ENCODE assay signal across 14 cellular contexts in genomic region chr10:6030940-6031339, GRCh38. TPM values are rescaled to one million over a fixed set of nuclear protein-coding genes. Genes with fewer than 3 reads are reported as not detected.
DNase-seq lines count a peak whose midpoint lies in the region; ATAC-seq, FAIRE-seq and TF ChIP-seq lines count a peak whose summit lies in the region.
"Had no signal": no experiment of that assay in that cellular context is flagged by ENCODE, and none has a peak within 500 bp of the region (broad histone marks: within the 10 kb centered on the region; RNA-seq: fewer than 3 reads in every experiment).

No MANE protein-coding gene starts in this region.

- TF ChIP-seq EP300 in K562 (IDR thresholded peaks at IDR 0.05; ENCODE audit: low read length): no peak

- no peak for TF ChIP-seq RAD21 in K562 (CRISPR knock-in tag; conservative IDR thresholded peaks at IDR 0.05 in 1 of 2, IDR thresholded peaks at IDR 0.05 in 1 of 2)

- BruUV-seq in K562 (replicated peaks; lab: Mats Ljungman, UMichigan): no TSS peak

- no peak overlapping the region for H3K9ac ChIP-seq in K562 (ENCODE audit: insufficient read depth in 1 of 2, low read depth in 2 of 2, low read length in 2 of 2)

- POLR2A ChIA-PET in activated CD8-positive, alpha-beta T cell treated with anti-CD3 and anti-CD28 coated beads for 36 hours (lab: Charles Lee): interaction anchor here (1.1 kb wide), 2 partner anchors 20 to 28 kb away, joined by 3 to 4 read pairs; no protein-coding TSS in a partner anchor
- POLR2A ChIA-PET in activated CD8-positive, alpha-beta T cell treated with anti-CD3 and anti-CD28 coated beads, Interleukin-2, amount 10 ng/mL, durations not matched to agents 7 days and 5 days (lab: Charles Lee): interaction anchor here (0.7 kb wide), 1 partner anchor 14 kb away, joined by 4 read pairs; no protein-coding TSS in a partner anchor
- POLR2A ChIA-PET in CD4-positive, alpha-beta memory T cell (lab: Charles Lee; ENCODE audit: partially characterized antibody): interaction anchor here (0.9 kb wide), 1 partner anchor 19 kb away, joined by 3 read pairs; no protein-coding TSS in a partner anchor
- POLR2A ChIA-PET in K562 (lab: Yijun Ruan, JAX): no interaction called here

- no peaks in the 10 kb centered on the region for H3K9me1 ChIP-seq in K562 (ENCODE audit: control insufficient read depth, insufficient read depth, low read length)

- in situ Hi-C loops in K562 (cut with MboI): no loop called here

- H3K4me3 Mint-ChIP-seq in activated CD8-positive, alpha-beta T cell treated with anti-CD3 and anti-CD28 coated beads for 36 hours: no peak overlapping the region
- no peak overlapping the region for H3K4me3 Mint-ChIP-seq in activated CD8-positive, alpha-beta T cell treated with anti-CD3 and anti-CD28 coated beads, Interleukin-2, amount 10 ng/mL, durations not matched to agents 7 days and 5 days
- H3K4me3 Mint-ChIP-seq in activated naive CD4-positive, alpha-beta T cell treated with anti-CD3 and anti-CD28 coated beads, Interleukin-2, amount 50 U/mL, for 24 hours: no peak overlapping the region
- H3K4me3 Mint-ChIP-seq in CD4-positive, alpha-beta memory T cell: peak overlapping the region in 5 of 8 donors; percentile 10 to 60 (median 29)
- H3K4me3 Mint-ChIP-seq: B cell; CD8-positive, alpha-beta memory T cell had no signal

- no peak overlapping the region for H3K27ac ChIP-seq in CD4-positive, alpha-beta memory T cell (ENCODE audit: low read depth, low read length)
- H3K27ac ChIP-seq in K562 (ENCODE audit: extremely low read depth, low read depth, low read length): no peak overlapping the region

- H4K20me1 ChIP-seq in K562 (replicated peaks; ENCODE audit: control insufficient read depth, insufficient read depth, low read length): no peaks in the 10 kb centered on the region

- peak overlapping the region; percentile 57 for H3K27ac Mint-ChIP-seq in activated CD8-positive, alpha-beta T cell treated with anti-CD3 and anti-CD28 coated beads for 36 hours
- no peak overlapping the region for H3K27ac Mint-ChIP-seq in activated CD8-positive, alpha-beta T cell treated with anti-CD3 and anti-CD28 coated beads, Interleukin-2, amount 10 ng/mL, durations not matched to agents 7 days and 5 days
- peak overlapping the region; percentile 14 for H3K27ac Mint-ChIP-seq in activated naive CD4-positive, alpha-beta T cell treated with anti-CD3 and anti-CD28 coated beads, Interleukin-2, amount 50 U/mL, for 24 hours
- peak overlapping the region in 2 of 7 donors; percentile 44 to 51 for H3K27ac Mint-ChIP-seq in CD4-positive, alpha-beta memory T cell
- H3K27ac Mint-ChIP-seq: B cell; CD8-positive, alpha-beta memory T cell had no signal

- no peak for FAIRE-seq in K562 (lab: Jason Lieb, UNC)
- FAIRE-seq: H54 had no signal

- H3K27me3 Mint-ChIP-seq in activated CD8-positive, alpha-beta T cell treated with anti-CD3 and anti-CD28 coated beads for 36 hours: no peaks in the 10 kb centered on the region
- no peaks in the 10 kb centered on the region for H3K27me3 Mint-ChIP-seq in activated CD8-positive, alpha-beta T cell treated with anti-CD3 and anti-CD28 coated beads, Interleukin-2, amount 10 ng/mL, durations not matched to agents 7 days and 5 days (ENCODE audit: low read depth)
- H3K27me3 Mint-ChIP-seq in activated naive CD4-positive, alpha-beta T cell treated with anti-CD3 and anti-CD28 coated beads, Interleukin-2, amount 50 U/mL, for 24 hours: no peaks in the 10 kb centered on the region
- no peaks in the 10 kb centered on the region for H3K27me3 Mint-ChIP-seq in CD4-positive, alpha-beta memory T cell
- H3K27me3 Mint-ChIP-seq: B cell; CD8-positive, alpha-beta memory T cell had no signal

- H3K4me1 ChIP-seq in CD4-positive, alpha-beta memory T cell (ENCODE audit: insufficient read depth, low read length): peaks cover 43% of the 10 kb centered on the region
- peaks cover 0 to 6% of the 10 kb centered on the region in 2 experiments; a peak in 3 of 5 replicates for H3K4me1 ChIP-seq in K562 (replicated peaks in 1 of 2; ENCODE audit: control insufficient read depth in 2 of 2, insufficient read depth in 2 of 2, low read length in 2 of 2)

- no peaks in the 10 kb centered on the region for H3K36me3 ChIP-seq in CD4-positive, alpha-beta memory T cell (ENCODE audit: insufficient read depth, low read length)
- no peaks in the 10 kb centered on the region for H3K36me3 ChIP-seq in K562 (ENCODE audit: control insufficient read depth, insufficient read depth, low read length)

- no peak overlapping the region for H3K4me2 ChIP-seq in K562 (ENCODE audit: insufficient read depth, low read length)

- CTCF ChIA-PET in activated CD8-positive, alpha-beta T cell treated with anti-CD3 and anti-CD28 coated beads for 36 hours (lab: Charles Lee): interaction anchor here (2.0 kb wide), 1 partner anchor 17 kb away, joined by 8 read pairs; no protein-coding TSS in a partner anchor
- CTCF ChIA-PET in activated CD8-positive, alpha-beta T cell treated with anti-CD3 and anti-CD28 coated beads, Interleukin-2, amount 10 ng/mL, durations not matched to agents 7 days and 5 days (lab: Charles Lee): interaction anchor here (1.0 to 3.0 kb wide), 7 partner anchors 10 to 65 kb away, joined by 3 to 16 read pairs (median 4); no protein-coding TSS in a partner anchor
- CTCF ChIA-PET in CD4-positive, alpha-beta memory T cell (lab: Charles Lee; ENCODE audit: partially characterized antibody): interaction anchor here (0.9 to 3.0 kb wide), 5 partner anchors 11 to 62 kb away, joined by 3 to 9 read pairs (median 5); no protein-coding TSS in a partner anchor
- CTCF ChIA-PET in K562 (lab: Yijun Ruan, JAX; ENCODE audit: low intra/inter-chr PET ratio): no interaction called here

- peaks cover 57% of the 10 kb centered on the region for H3K4me1 Mint-ChIP-seq in activated CD8-positive, alpha-beta T cell treated with anti-CD3 and anti-CD28 coated beads for 36 hours (ENCODE audit: low read depth)
- peaks cover 53% of the 10 kb centered on the region for H3K4me1 Mint-ChIP-seq in activated CD8-positive, alpha-beta T cell treated with anti-CD3 and anti-CD28 coated beads, Interleukin-2, amount 10 ng/mL, durations not matched to agents 7 days and 5 days (ENCODE audit: low read depth)
- peaks cover 44% of the 10 kb centered on the region for H3K4me1 Mint-ChIP-seq in activated naive CD4-positive, alpha-beta T cell treated with anti-CD3 and anti-CD28 coated beads, Interleukin-2, amount 50 U/mL, for 24 hours
- peaks cover 19 to 74% (median 46%) of the 10 kb centered on the region in 4 donors for H3K4me1 Mint-ChIP-seq in CD4-positive, alpha-beta memory T cell

- TF ChIP-seq CTCF in activated CD8-positive, alpha-beta T cell treated with anti-CD3 and anti-CD28 coated beads for 36 hours (IDR thresholded peaks at IDR 0.05): no peak
- no peak for TF ChIP-seq CTCF in K562 (IDR thresholded peaks at IDR 0.05 in 2 of 3, conservative IDR thresholded peaks at IDR 0.05 in 1 of 3; ENCODE audit: insufficient read depth in 2 of 3, low read depth in 1 of 3, low read length in 3 of 3)

- H3K79me2 ChIP-seq in K562 (ENCODE audit: control insufficient read depth, insufficient read depth, low read length): no peaks in the 10 kb centered on the region

- TF ChIP-seq POLR2A in K562 (conservative IDR thresholded peaks at IDR 0.05): no peak

- H3K27me3 ChIP-seq in CD4-positive, alpha-beta memory T cell (ENCODE audit: insufficient read depth, low read length): no peaks in the 10 kb centered on the region
- peaks cover 5 to 8% of the 10 kb centered on the region in 2 experiments; a peak in 4 of 5 replicates for H3K27me3 ChIP-seq in K562 (ENCODE audit: control insufficient read depth in 2 of 2, insufficient read depth in 2 of 2, low read length in 2 of 2)

- intact Hi-C loops in activated CD8-positive, alpha-beta T cell treated with anti-CD3 and anti-CD28 coated beads for 36 hours (cut with micrococcal nuclease): no loop called here
- intact Hi-C loops in CD4-positive, alpha-beta memory T cell (cut with micrococcal nuclease): no loop called here
- intact Hi-C loops in K562 (cut with micrococcal nuclease): no loop called here

- no peak overlapping the region for H2AFZ ChIP-seq in K562 (ENCODE audit: low read depth, low read length)

- H3K36me3 Mint-ChIP-seq in activated CD8-positive, alpha-beta T cell treated with anti-CD3 and anti-CD28 coated beads for 36 hours (ENCODE audit: low read depth): peaks cover 87% of the 10 kb centered on the region
- H3K36me3 Mint-ChIP-seq in activated CD8-positive, alpha-beta T cell treated with anti-CD3 and anti-CD28 coated beads, Interleukin-2, amount 10 ng/mL, durations not matched to agents 7 days and 5 days (ENCODE audit: low read depth): peaks cover 81% of the 10 kb centered on the region
- peaks cover 27% of the 10 kb centered on the region for H3K36me3 Mint-ChIP-seq in activated naive CD4-positive, alpha-beta T cell treated with anti-CD3 and anti-CD28 coated beads, Interleukin-2, amount 50 U/mL, for 24 hours
- peaks cover 12 to 14% of the 10 kb centered on the region in 2 donors for H3K36me3 Mint-ChIP-seq in CD4-positive, alpha-beta memory T cell

- H3K9me3 ChIP-seq in CD4-positive, alpha-beta memory T cell (ENCODE audit: control insufficient read depth in 1 of 2, low read length in 2 of 2): no peaks in the 10 kb centered on the region
- H3K9me3 ChIP-seq in K562 (replicated peaks; ENCODE audit: control insufficient read depth, insufficient read depth, low read depth, low read length): no peaks in the 10 kb centered on the region

- no peak for ATAC-seq in activated CD8-positive, alpha-beta T cell treated with anti-CD3 and anti-CD28 coated beads for 36 hours
- no peak for ATAC-seq in activated CD8-positive, alpha-beta T cell treated with anti-CD3 and anti-CD28 coated beads, Interleukin-2, amount 10 ng/mL, durations not matched to agents 7 days and 5 days
- ATAC-seq in K562: no peak

- no peak overlapping the region for H3K4me3 ChIP-seq in CD4-positive, alpha-beta memory T cell (ENCODE audit: low read length in 2 of 2)
- no peak overlapping the region for H3K4me3 ChIP-seq in K562

- DNase-seq in activated CD8-positive, alpha-beta T cell treated with anti-CD3 and anti-CD28 coated beads for 36 hours: no peak
- DNase-seq in activated CD8-positive, alpha-beta T cell treated with anti-CD3 and anti-CD28 coated beads, Interleukin-2, amount 10 ng/mL, durations not matched to agents 7 days and 5 days: no peak
- no peak for DNase-seq in activated naive CD4-positive, alpha-beta T cell (lab: John Stamatoyannopoulos, UW)
- DNase-seq in CD4-positive, alpha-beta memory T cell: no peak
- DNase-seq in K562 (ENCODE audit: extremely low read depth in 1 of 4, low spot score in 3 of 4) (no peak), GOT3 (lab: John Stamatoyannopoulos, UW) (no peak), COR-L47 (lab: John Stamatoyannopoulos, UW) (no peak)
- DNase-seq: C1 segment of cervical spinal cord; CD8-positive, alpha-beta memory T cell; DMS53 had no signal

- H3K9me3 Mint-ChIP-seq in activated CD8-positive, alpha-beta T cell treated with anti-CD3 and anti-CD28 coated beads for 36 hours: no peaks in the 10 kb centered on the region
- H3K9me3 Mint-ChIP-seq in activated CD8-positive, alpha-beta T cell treated with anti-CD3 and anti-CD28 coated beads, Interleukin-2, amount 10 ng/mL, durations not matched to agents 7 days and 5 days (ENCODE audit: insufficient read depth): peaks cover 14% of the 10 kb centered on the region
- H3K9me3 Mint-ChIP-seq in activated naive CD4-positive, alpha-beta T cell treated with anti-CD3 and anti-CD28 coated beads, Interleukin-2, amount 50 U/mL, for 24 hours: peaks cover 11% of the 10 kb centered on the region
- peaks cover 0 to 12% (median 5%) of the 10 kb centered on the region in 8 donors for H3K9me3 Mint-ChIP-seq in CD4-positive, alpha-beta memory T cell

RNA-seq across cellular contexts. Expression of gene IL2RA, which starts 31.2 kb away (rescaled TPM):
- 100 to 1,000 TPM; 868 to 874 TPM for total RNA-seq in activated CD8-positive, alpha-beta T cell treated with anti-CD3 and anti-CD28 coated beads for 36 hours
- 100 to 1,000 TPM; 174 to 177 TPM for total RNA-seq in activated CD8-positive, alpha-beta T cell treated with anti-CD3 and anti-CD28 coated beads, Interleukin-2, amount 10 ng/mL, durations not matched to agents 7 days and 5 days
- total RNA-seq in CD4-positive, alpha-beta memory T cell: 10 to 100 TPM; 15.1 to 17.1 TPM
- polyA plus RNA-seq in CD4-positive, alpha-beta memory T cell: 10 to 100 TPM; 23.7 to 29.9 TPM
- total RNA-seq in K562 (2011; cell fraction: chromatin; rRNA removed; ENCODE audit: low replicate concordance): not detected in 2 replicates
- not detected in 2 replicates for total RNA-seq in K562 (2011; cell fraction: nucleolus; rRNA removed)
- total RNA-seq in K562 (2011; cell fraction: nucleoplasm; rRNA removed): not detected in 2 replicates
- total RNA-seq in K562 (2014; rRNA removed) (not detected in 2 replicates), K562 (2014; rRNA removed; fragmentation: Illumina TruSeq; extraction: Trizol) (not detected in 2 replicates), K562 (2015; rRNA removed; fragmentation: Illumina TruSeq; extraction: Trizol) (not detected in 2 replicates), K562 (2021) (0.95 and 1.1 TPM in 2 replicates)
- polyA plus RNA-seq in K562 (2011; rRNA removed) (not detected in 2 replicates), K562 (2014; fragmentation: Illumina TruSeq; extraction: Trizol) (not detected in 2 replicates), K562 (2014; fragmentation: Nextera tagmentation; extraction: Ambion mirVana) (not detected), K562 (2014; rRNA removed) (not detected in 2 replicates)
- polyA plus RNA-seq in K562 (2011; cell fraction: cytosol; rRNA removed): not detected in 2 replicates
- not detected in 2 replicates for polyA plus RNA-seq in K562 (2011; cell fraction: nucleus; rRNA removed)
- polyA plus RNA-seq in K562 (2012): 0.03 and 0.19 TPM in 2 replicates
- not detected in 2 replicates for polyA minus RNA-seq in K562 (2011; rRNA and poly(A)+ RNA removed)
- not detected in 2 replicates for polyA minus RNA-seq in K562 (2011; cell fraction: cytosol; rRNA and poly(A)+ RNA removed)
- not detected in 2 replicates for polyA minus RNA-seq in K562 (2011; cell fraction: nucleus; rRNA and poly(A)+ RNA removed)
- total RNA-seq: A172 had no signal

RNA-seq across cellular contexts. Expression of gene IL15RA, which starts 53.6 kb away (rescaled TPM):
- 10 to 100 TPM; 23.5 to 25.1 TPM for total RNA-seq in activated CD8-positive, alpha-beta T cell treated with anti-CD3 and anti-CD28 coated beads for 36 hours
- total RNA-seq in activated CD8-positive, alpha-beta T cell treated with anti-CD3 and anti-CD28 coated beads, Interleukin-2, amount 10 ng/mL, durations not matched to agents 7 days and 5 days: 10 to 100 TPM; 17.2 to 18.1 TPM
- 10 to 100 TPM; 11.1 to 14.7 TPM for total RNA-seq in CD4-positive, alpha-beta memory T cell
- polyA plus RNA-seq in CD4-positive, alpha-beta memory T cell: 10 to 100 TPM; 17.4 to 20.0 TPM
- total RNA-seq in K562 (2011; cell fraction: chromatin; rRNA removed; ENCODE audit: low replicate concordance): 12.8 and 14.2 TPM in 2 replicates
- 16.7 and 17.9 TPM in 2 replicates for total RNA-seq in K562 (2011; cell fraction: nucleolus; rRNA removed)
- total RNA-seq in K562 (2011; cell fraction: nucleoplasm; rRNA removed): 13.9 and 18.0 TPM in 2 replicates
- total RNA-seq in K562 (2014; rRNA removed) (9.8 and 10.1 TPM in 2 replicates), K562 (2014; rRNA removed; fragmentation: Illumina TruSeq; extraction: Trizol) (4.0 and 4.5 TPM in 2 replicates), K562 (2015; rRNA removed; fragmentation: Illumina TruSeq; extraction: Trizol) (4.7 and 5.2 TPM in 2 replicates), K562 (2021) (9.4 and 11.7 TPM in 2 replicates)
- polyA plus RNA-seq in K562 (2011; rRNA removed) (8.0 and 18.3 TPM in 2 replicates), K562 (2014; fragmentation: Illumina TruSeq; extraction: Trizol) (10.6 and 11.2 TPM in 2 replicates), K562 (2014; fragmentation: Nextera tagmentation; extraction: Ambion mirVana) (1 to 10 TPM; 1.2 to 2.0 TPM), K562 (2014; rRNA removed) (8.7 and 9.9 TPM in 2 replicates)
- polyA plus RNA-seq in K562 (2011; cell fraction: cytosol; rRNA removed): 20.1 and 26.7 TPM in 2 replicates
- polyA plus RNA-seq in K562 (2011; cell fraction: nucleus; rRNA removed): 12.0 and 12.3 TPM in 2 replicates
- 5.6 and 11.1 TPM in 2 replicates for polyA plus RNA-seq in K562 (2012)
- polyA minus RNA-seq in K562 (2011; rRNA and poly(A)+ RNA removed): 4.5 and 4.7 TPM in 2 replicates
- 10.1 and 10.2 TPM in 2 replicates for polyA minus RNA-seq in K562 (2011; cell fraction: cytosol; rRNA and poly(A)+ RNA removed)
- polyA minus RNA-seq in K562 (2011; cell fraction: nucleus; rRNA and poly(A)+ RNA removed): 2.9 and 3.1 TPM in 2 replicates

RNA-seq across cellular contexts. Expression of gene RBM17, which starts 57.9 kb away (rescaled TPM):
- 100 to 1,000 TPM; 284 to 285 TPM for total RNA-seq in activated CD8-positive, alpha-beta T cell treated with anti-CD3 and anti-CD28 coated beads for 36 hours
- 100 to 1,000 TPM; 213 to 217 TPM for total RNA-seq in activated CD8-positive, alpha-beta T cell treated with anti-CD3 and anti-CD28 coated beads, Interleukin-2, amount 10 ng/mL, durations not matched to agents 7 days and 5 days
- total RNA-seq in CD4-positive, alpha-beta memory T cell: 100 to 1,000 TPM; 117 to 125 TPM
- polyA plus RNA-seq in CD4-positive, alpha-beta memory T cell: 100 to 1,000 TPM in 1 of 2 donors, 10 to 100 TPM in 1; 46.3 to 104 TPM
- total RNA-seq in K562 (2011; cell fraction: chromatin; rRNA removed; ENCODE audit: low replicate concordance): 96.3 and 236 TPM in 2 replicates
- 32.2 and 43.0 TPM in 2 replicates for total RNA-seq in K562 (2011; cell fraction: nucleolus; rRNA removed)
- total RNA-seq in K562 (2011; cell fraction: nucleoplasm; rRNA removed): 66.7 and 73.8 TPM in 2 replicates
- total RNA-seq in K562 (2014; rRNA removed): 82.8 and 86.5 TPM in 2 replicates
- 124 and 148 TPM in 2 replicates for total RNA-seq in K562 (2014; rRNA removed; fragmentation: Illumina TruSeq; extraction: Trizol)
- 123 and 125 TPM in 2 replicates for total RNA-seq in K562 (2015; rRNA removed; fragmentation: Illumina TruSeq; extraction: Trizol)
- total RNA-seq in K562 (2021): 144 and 145 TPM in 2 replicates
- 51.7 and 53.2 TPM in 2 replicates for polyA plus RNA-seq in K562 (2011; rRNA removed)
- polyA plus RNA-seq in K562 (2011; cell fraction: cytosol; rRNA removed): 15.8 and 25.6 TPM in 2 replicates
- polyA plus RNA-seq in K562 (2011; cell fraction: nucleus; rRNA removed): 113 and 117 TPM in 2 replicates
- polyA plus RNA-seq in K562 (2012): 102 and 131 TPM in 2 replicates
- polyA plus RNA-seq in K562 (2014; fragmentation: Illumina TruSeq; extraction: Trizol): 194 and 217 TPM in 2 replicates
- 10 to 100 TPM; 23.6 to 25.8 TPM for polyA plus RNA-seq in K562 (2014; fragmentation: Nextera tagmentation; extraction: Ambion mirVana)
- 139 and 141 TPM in 2 replicates for polyA plus RNA-seq in K562 (2014; rRNA removed)
- polyA minus RNA-seq in K562 (2011; rRNA and poly(A)+ RNA removed): 33.3 and 36.7 TPM in 2 replicates
- 27.6 and 31.4 TPM in 2 replicates for polyA minus RNA-seq in K562 (2011; cell fraction: cytosol; rRNA and poly(A)+ RNA removed)
- 27.5 and 50.4 TPM in 2 replicates for polyA minus RNA-seq in K562 (2011; cell fraction: nucleus; rRNA and poly(A)+ RNA removed)

Comparison
In these comparisons a context has a peak if more than half of its experiments do, and no peak if none do; other contexts are left out.
1. H3K4me3 Mint-ChIP-seq: peak in CD4-positive, alpha-beta memory T cell (5 of 8); none in activated CD8-positive, alpha-beta T cell treated with anti-CD3 and anti-CD28 coated beads for 36 hours (single experiment), activated CD8-positive, alpha-beta T cell treated with anti-CD3 and anti-CD28 coated beads, Interleukin-2, amount 10 ng/mL, durations not matched to agents 7 days and 5 days (single experiment) and activated naive CD4-positive, alpha-beta T cell treated with anti-CD3 and anti-CD28 coated beads, Interleukin-2, amount 50 U/mL, for 24 hours (single experiment).
2. RNA of gene IL2RA, which starts 31.2 kb away (total RNA-seq): 868 to 874 TPM in activated CD8-positive, alpha-beta T cell treated with anti-CD3 and anti-CD28 coated beads for 36 hours and 174 to 177 TPM in activated CD8-positive, alpha-beta T cell treated with anti-CD3 and anti-CD28 coated beads, Interleukin-2, amount 10 ng/mL, durations not matched to agents 7 days and 5 days; 15.1 to 17.1 TPM in CD4-positive, alpha-beta memory T cell and 0.95 to 1.1 TPM in K562; every median in the first group is over 4 times any median in the second.